In genomic region chr9:97077465-97078295, GRCh38 we compare ENCODE assay signal across 24 cellular contexts. TPM values are rescaled to one million over a fixed set of nuclear protein-coding genes. Genes with fewer than 3 reads are reported as not detected.
"Had no signal": no experiment of that assay in that cellular context is flagged by ENCODE, and none has a peak within 500 bp of the region (broad histone marks: within the 10 kb centered on the region; RNA-seq: fewer than 3 reads in every experiment).

No MANE protein-coding gene starts in this region.

- H3K27ac Mint-ChIP-seq: naive B cell; nephron; stimulated activated naive B cell treated with anti-CD40 and anti-IgM and Interleukin-4, amounts not matched to agents 10 μg/mL and 1 μg/mL and 100 μg/mL, for 72 hours; stimulated activated naive CD8-positive, alpha-beta T cell treated with anti-CD3 and anti-CD28 coated beads, Interleukin-15, amount 100 ng/mL, for 72 hours had no signal

- H3K4me3 Mint-ChIP-seq: naive B cell; nephron; stimulated activated naive B cell treated with anti-CD40 and anti-IgM and Interleukin-4, amounts not matched to agents 10 μg/mL and 1 μg/mL and 100 μg/mL, for 72 hours; stimulated activated naive CD8-positive, alpha-beta T cell treated with anti-CD3 and anti-CD28 coated beads, Interleukin-15, amount 100 ng/mL, for 72 hours had no signal

- DNase-seq: effector memory CD4-positive, alpha-beta T cell; gastrocnemius medialis; heart right ventricle; hypothalamus; islet precursor cell; left cardiac atrium; left ventricle myocardium inferior; lower lobe of right lung; mesenchymal stem cell; midbrain; naive B cell; psoas muscle; sigmoid colon; stimulated activated CD4-positive, alpha-beta T cell treated with anti-CD3 and anti-CD28 coated beads, Interleukin-2, amount 100 ng/mL, for 24 hours; stimulated activated CD4-positive, alpha-beta T cell treated with anti-CD3 and anti-CD28 coated beads, Interleukin-4, amount 100 ng/mL, for 4 hours; stimulated activated naive B cell treated with anti-CD40 and anti-IgM and Interleukin-4, amounts not matched to agents 10 μg/mL and 1 μg/mL and 100 μg/mL, for 72 hours; stimulated activated naive CD8-positive, alpha-beta T cell treated with anti-CD3 and anti-CD28 coated beads, Interleukin-15, amount 100 ng/mL, for 72 hours; transverse colon had no signal

- ATAC-seq: esophagus mucosa; gastrocnemius medialis; left cardiac atrium; stimulated activated naive B cell treated with anti-CD40 and anti-IgM and Interleukin-4, amounts not matched to agents 10 μg/mL and 1 μg/mL and 100 μg/mL, for 72 hours had no signal

- FAIRE-seq: endometrium had no signal

- H3K4me1 ChIP-seq: gastrocnemius medialis, left ventricle myocardium inferior, lower lobe of right lung, psoas muscle, transverse colon had no signal

- H3K36me3 ChIP-seq: gastrocnemius medialis, heart right ventricle, left ventricle myocardium inferior, lower lobe of right lung, sigmoid colon, thoracic aorta, transverse colon had no signal

- H3K27ac ChIP-seq: coronary artery, gastrocnemius medialis, heart right ventricle, left ventricle myocardium inferior, lower lobe of right lung, psoas muscle, sigmoid colon, skin epidermis, thoracic aorta, transverse colon had no signal

- H3K36me3 Mint-ChIP-seq: naive B cell; stimulated activated naive B cell treated with anti-CD40 and anti-IgM and Interleukin-4, amounts not matched to agents 10 μg/mL and 1 μg/mL and 100 μg/mL, for 72 hours had no signal

- H3K4me3 ChIP-seq: coronary artery, heart right ventricle, left ventricle myocardium inferior, lower lobe of right lung, psoas muscle, sigmoid colon, skin epidermis, thoracic aorta, transverse colon had no signal

- H3K9me3 ChIP-seq: gastrocnemius medialis, lower lobe of right lung, psoas muscle, sigmoid colon, thoracic aorta, transverse colon had no signal

RNA-seq across cellular contexts. Expression of gene CTSV, which starts 38.7 kb away (rescaled TPM):
- total RNA-seq: sigmoid colon had no signal
